13 cellular contexts compared by ENCODE assay signal in genomic region chr5:32690153-32690552, GRCh38. TPM values are rescaled to one million over a fixed set of nuclear protein-coding genes. Genes with fewer than 3 reads are reported as not detected.
DNase-seq lines count a peak whose midpoint lies in the region; ATAC-seq and TF ChIP-seq lines count a peak whose summit lies in the region.
"Had no signal": no experiment of that assay in that cellular context is flagged by ENCODE, and none has a peak within 500 bp of the region (broad histone marks: within the 10 kb centered on the region; RNA-seq: fewer than 3 reads in every experiment).

No MANE protein-coding gene starts in this region.

- H3K4me3 ChIP-seq in WERI-Rb-1 (ENCODE audit: low read depth, low read length) (no peak overlapping the region), mucosa of descending colon (no peak overlapping the region)
- H3K4me3 ChIP-seq: colonic mucosa, spleen had no signal

- no peaks in the 10 kb centered on the region for H3K9me3 ChIP-seq in WERI-Rb-1 (ENCODE audit: severe bottlenecking)
- no peaks in the 10 kb centered on the region for H3K9me3 ChIP-seq in mucosa of descending colon
- H3K9me3 ChIP-seq: colonic mucosa had no signal

- ATAC-seq in left lobe of liver (peak; percentile 80), GM21737 (IDR thresholded peaks at IDR 0.05; ENCODE audit: unreplicated experiment) (no peak), mucosa of descending colon (no peak), HG03045 (IDR thresholded peaks at IDR 0.05; ENCODE audit: unreplicated experiment) (no peak)
- ATAC-seq: T-helper 17 cell had no signal

- H3K27ac ChIP-seq in WERI-Rb-1: no peak overlapping the region
- H3K27ac ChIP-seq: colonic mucosa, spleen had no signal

- TF ChIP-seq CTCF in WERI-Rb-1 (IDR thresholded peaks at IDR 0.05; ENCODE audit: low read depth, low read length) (peak; percentile 46), mucosa of descending colon (IDR thresholded peaks at IDR 0.05) (no peak)

- H3K27me3 ChIP-seq in WERI-Rb-1 (ENCODE audit: insufficient read depth, low read depth, severe bottlenecking): peaks cover 76% of the 10 kb centered on the region
- H3K27me3 ChIP-seq: colonic mucosa, spleen had no signal

- H3K36me3 ChIP-seq in WERI-Rb-1 (no peaks in the 10 kb centered on the region), mucosa of descending colon (ENCODE audit: low read depth) (no peaks in the 10 kb centered on the region)
- H3K36me3 ChIP-seq: colonic mucosa, spleen had no signal

- intact Hi-C loops in mucosa of descending colon (cut with DNase I, micrococcal nuclease): loop anchor here in 1 of 2 donors (10.0 kb wide), 1 partner anchor 735 kb away; no protein-coding TSS in a partner anchor

- DNase-seq in NCI-H2196 (lab: John Stamatoyannopoulos, UW; ENCODE audit: unreplicated experiment): peak; percentile 18
- no peak for DNase-seq in NCI-H2196 treated with DMSO at 0.1 percent for 48 hours (lab: John Stamatoyannopoulos, UW; ENCODE audit: unreplicated experiment)
- DNase-seq in HT-29 (ENCODE audit: low spot score): peak; percentile 42
- no peak for DNase-seq in WERI-Rb-1
- DNase-seq in left lobe of liver (ENCODE audit: low spot score): no peak
- DNase-seq in mucosa of descending colon: no peak
- DNase-seq: activated T-cell treated with anti-CD3 and anti-CD28 coated beads, Interleukin-2, amount 50 U/mL, for 48 hours; colonic mucosa; hippocampal formation; spleen; T-helper 17 cell had no signal

- H3K4me1 ChIP-seq in mucosa of descending colon (ENCODE audit: low read depth): no peaks in the 10 kb centered on the region
- H3K4me1 ChIP-seq: colonic mucosa, spleen had no signal

RNA-seq across cellular contexts. Expression of gene NPR3, which starts 21.0 kb away (rescaled TPM):
- total RNA-seq in HT-29 (2014; rRNA removed; shearing (Covaris generic)): not detected in 2 replicates
- total RNA-seq in left lobe of liver: 3.5 TPM
- total RNA-seq in mucosa of descending colon: 10 to 100 TPM in 1 of 3 donors, 1 to 10 TPM in 2; 1.4 to 24.0 (median 2.8) TPM

Comparison
In these comparisons a context has a peak if more than half of its experiments do, and no peak if none do; other contexts are left out.
1. DNase-seq: peak in NCI-H2196 (single experiment) and HT-29 (single experiment); none in NCI-H2196 treated with DMSO at 0.1 percent for 48 hours (single experiment), WERI-Rb-1 (single experiment), left lobe of liver (single experiment) and mucosa of descending colon (0 of 3).